14 cellular contexts compared by ENCODE assay signal in the genomic region with DNA sequence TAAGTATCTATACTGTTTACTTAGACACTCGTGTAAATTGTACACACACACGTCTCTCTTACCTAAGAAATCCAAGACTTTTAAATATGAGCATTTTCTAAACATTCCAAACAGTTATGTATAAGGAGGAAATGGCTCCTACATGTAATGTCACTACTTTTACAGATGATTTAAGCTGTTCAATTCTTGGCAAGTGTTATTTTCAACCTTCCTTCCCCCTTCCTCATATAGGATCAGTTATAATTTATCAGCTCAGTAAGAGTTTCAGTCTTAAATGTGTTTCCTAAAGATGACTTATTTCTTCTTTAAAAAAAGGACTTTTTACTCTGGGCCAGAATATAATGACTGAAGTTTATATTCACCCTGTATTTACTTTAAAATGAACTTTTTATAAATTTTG.
DNase-seq lines count a peak whose midpoint lies in the region; ATAC-seq and TF ChIP-seq lines count a peak whose summit lies in the region.
"Had no signal": no experiment of that assay in that cellular context is flagged by ENCODE, and none has a peak within 500 bp of the region (broad histone marks: within the 10 kb centered on the region; RNA-seq: fewer than 3 reads in every experiment).

No MANE protein-coding gene starts in this region.

- H3K36me3 Mint-ChIP-seq in neural progenitor cell = peaks cover 3% of the 10 kb centered on the region
- H3K36me3 Mint-ChIP-seq: CD4-positive, CD25-positive, alpha-beta regulatory T cell had no signal

- peak overlapping the region; percentile 47 for H3K27ac ChIP-seq in SJCRH30
- no peak overlapping the region for H3K27ac ChIP-seq in neural progenitor cell
- H3K27ac ChIP-seq: KMS-11 had no signal

- peak overlapping the region; percentile 14 for H3K27ac Mint-ChIP-seq in neural progenitor cell
- H3K27ac Mint-ChIP-seq: CD4-positive, CD25-positive, alpha-beta regulatory T cell had no signal

- H3K27me3 ChIP-seq in SJCRH30 (no peaks in the 10 kb centered on the region), neural progenitor cell (no peaks in the 10 kb centered on the region)
- H3K27me3 ChIP-seq: MG63 had no signal

- no peaks in the 10 kb centered on the region for H3K79me2 ChIP-seq in neural progenitor cell (ENCODE audit: low read depth)

- H3K9me3 Mint-ChIP-seq in neural progenitor cell = peaks cover 8% of the 10 kb centered on the region

- in situ Hi-C loops in G401 (cut with HindIII; ENCODE audit: low sequenced_read_pairs) = no loop called here

- no peak overlapping the region for H3K4me3 ChIP-seq in SJCRH30
- no peak overlapping the region for H3K4me3 ChIP-seq in fibroblast of pulmonary artery (replicated peaks; ENCODE audit: low read depth, low read length)
- H3K4me3 ChIP-seq in neural progenitor cell = no peak overlapping the region
- H3K4me3 ChIP-seq in mucosa of descending colon = no peak overlapping the region
- H3K4me3 ChIP-seq: MG63 had no signal

- no peaks in the 10 kb centered on the region for H4K20me1 ChIP-seq in neural progenitor cell (ENCODE audit: low read depth)

- no peaks in the 10 kb centered on the region for H3K27me3 Mint-ChIP-seq in neural progenitor cell (ENCODE audit: insufficient read depth, low read depth)
- H3K27me3 Mint-ChIP-seq: CD4-positive, CD25-positive, alpha-beta regulatory T cell had no signal

- peaks cover 21% of the 10 kb centered on the region for H3K4me1 Mint-ChIP-seq in neural progenitor cell
- H3K4me1 Mint-ChIP-seq: CD4-positive, CD25-positive, alpha-beta regulatory T cell had no signal

- TF ChIP-seq CTCF in fibroblast of pulmonary artery (IDR thresholded peaks at IDR 0.05; ENCODE audit: low read length, missing control alignments) (no peak), neural progenitor cell (IDR thresholded peaks at IDR 0.05) (no peak), mucosa of descending colon (IDR thresholded peaks at IDR 0.05) (no peak)

- no peaks in the 10 kb centered on the region for H3F3A ChIP-seq in neural progenitor cell (ENCODE audit: low read depth)

- H3K36me3 ChIP-seq in SJCRH30 (no peaks in the 10 kb centered on the region), neural progenitor cell (no peaks in the 10 kb centered on the region), mucosa of descending colon (ENCODE audit: low read depth) (no peaks in the 10 kb centered on the region)
- H3K36me3 ChIP-seq: MG63 had no signal

- H3K9me3 ChIP-seq in SJCRH30 (replicated peaks) (no peaks in the 10 kb centered on the region), neural progenitor cell (ENCODE audit: low read depth) (no peaks in the 10 kb centered on the region), mucosa of descending colon (no peaks in the 10 kb centered on the region)
- H3K9me3 ChIP-seq: MG63 had no signal

- intact Hi-C loops in mucosa of descending colon (cut with DNase I, micrococcal nuclease) = no loop called here

- no peak overlapping the region for H2AFZ ChIP-seq in neural progenitor cell (replicated peaks)

- no peak overlapping the region for H3K4me2 ChIP-seq in neural progenitor cell
- H3K4me2 ChIP-seq: KMS-11 had no signal

- H3K4me1 ChIP-seq in SJCRH30 (peaks cover 19% of the 10 kb centered on the region), neural progenitor cell (no peaks in the 10 kb centered on the region), mucosa of descending colon (ENCODE audit: low read depth) (no peaks in the 10 kb centered on the region)

- H3K4me3 Mint-ChIP-seq in neural progenitor cell = no peak overlapping the region
- H3K4me3 Mint-ChIP-seq: CD4-positive, CD25-positive, alpha-beta regulatory T cell had no signal

- DNase-seq in G401 (ENCODE audit: low spot score) = peak; percentile 4
- no peak for DNase-seq in SJCRH30
- DNase-seq in fibroblast of pulmonary artery (ENCODE audit: low read depth) = peak; percentile 51
- DNase-seq in neural progenitor cell (ENCODE audit: low spot score) = no peak
- DNase-seq in stimulated activated CD4-positive, alpha-beta T cell treated with anti-CD3 and anti-CD28 coated beads, Interleukin-15, amount 100 ng/mL, for 24 hours = no peak
- no peak for DNase-seq in mucosa of descending colon
- DNase-seq in NCI-H1105 treated with DMSO at 0.1 percent for 48 hours (lab: John Stamatoyannopoulos, UW) = no peak
- DNase-seq: DND-41, GF-D8, MG63, NCI-H187 had no signal

- no peak for ATAC-seq in HG02870 (IDR thresholded peaks at IDR 0.05; ENCODE audit: unreplicated experiment)
- ATAC-seq in mucosa of descending colon = no peak

- no peak overlapping the region for H3K9ac ChIP-seq in neural progenitor cell
- H3K9ac ChIP-seq: KMS-11 had no signal

Comparison
In these comparisons a context has a peak if more than half of its experiments do, and no peak if none do; other contexts are left out.
1. DNase-seq: peak in G401 (single experiment) and fibroblast of pulmonary artery (single experiment); none in SJCRH30 (0 of 2), neural progenitor cell (single experiment), stimulated activated CD4-positive, alpha-beta T cell treated with anti-CD3 and anti-CD28 coated beads, Interleukin-15, amount 100 ng/mL, for 24 hours (single experiment), mucosa of descending colon (0 of 3) and NCI-H1105 treated with DMSO at 0.1 percent for 48 hours (single experiment).